Comparison of ENCODE assay signal across 17 cellular contexts in genomic region chr7:17315974-17316373, GRCh38. TPM values are rescaled to one million over a fixed set of nuclear protein-coding genes. Genes with fewer than 3 reads are reported as not detected.
DNase-seq lines count a peak whose midpoint lies in the region; ATAC-seq and TF ChIP-seq lines count a peak whose summit lies in the region.
"Had no signal": no experiment of that assay in that cellular context is flagged by ENCODE, and none has a peak within 500 bp of the region (broad histone marks: within the 10 kb centered on the region; RNA-seq: fewer than 3 reads in every experiment).

No MANE protein-coding gene starts in this region.

- no peaks in the 10 kb centered on the region for H3K36me3 ChIP-seq in SJCRH30

- H3K27me3 Mint-ChIP-seq in chondrocyte (ENCODE audit: low read depth) = no peaks in the 10 kb centered on the region
- H3K27me3 Mint-ChIP-seq: stimulated activated memory B cell treated with anti-CD40 and anti-IgM and Interleukin-4, amounts not matched to agents 10 μg/mL and 1 μg/mL and 100 μg/mL, for 72 hours had no signal

- no peak overlapping the region for H3K27ac ChIP-seq in SJCRH30
- H3K27ac ChIP-seq: right atrium auricular region, upper lobe of right lung had no signal

- no peaks in the 10 kb centered on the region for H3K27me3 ChIP-seq in SJCRH30
- H3K27me3 ChIP-seq: right atrium auricular region, upper lobe of right lung had no signal

- DNase-seq in chondrocyte (ENCODE audit: low spot score) (no peak), SJCRH30 (no peak), cardiac septum (ENCODE audit: low spot score) (no peak), NCI-H82 (lab: John Stamatoyannopoulos, UW) (no peak)
- DNase-seq: activated CD8-positive, alpha-beta T cell treated with anti-CD3 and anti-CD28 coated beads, Interleukin-2, amount 10 ng/mL, durations not matched to agents 7 days and 5 days; activated naive CD4-positive, alpha-beta T cell treated with anti-CD3 and anti-CD28 coated beads for 36 hours; foreskin melanocyte; Karpas-422; NCI-H1694; T-helper 9 cell; upper lobe of right lung had no signal

- no peak overlapping the region for H3K4me3 Mint-ChIP-seq in chondrocyte (ENCODE audit: unreplicated experiment)
- H3K4me3 Mint-ChIP-seq: activated CD8-positive, alpha-beta T cell treated with anti-CD3 and anti-CD28 coated beads, Interleukin-2, amount 10 ng/mL, durations not matched to agents 7 days and 5 days; activated naive CD4-positive, alpha-beta T cell treated with anti-CD3 and anti-CD28 coated beads for 36 hours; stimulated activated memory B cell treated with anti-CD40 and anti-IgM and Interleukin-4, amounts not matched to agents 10 μg/mL and 1 μg/mL and 100 μg/mL, for 72 hours had no signal

- H3K4me1 ChIP-seq in SJCRH30 = no peaks in the 10 kb centered on the region

- H3K27ac Mint-ChIP-seq in chondrocyte (ENCODE audit: unreplicated experiment) = peak overlapping the region; percentile 6
- H3K27ac Mint-ChIP-seq: activated CD8-positive, alpha-beta T cell treated with anti-CD3 and anti-CD28 coated beads, Interleukin-2, amount 10 ng/mL, durations not matched to agents 7 days and 5 days; activated naive CD4-positive, alpha-beta T cell treated with anti-CD3 and anti-CD28 coated beads for 36 hours; stimulated activated memory B cell treated with anti-CD40 and anti-IgM and Interleukin-4, amounts not matched to agents 10 μg/mL and 1 μg/mL and 100 μg/mL, for 72 hours had no signal

- H3K4me3 ChIP-seq in SJCRH30 = no peak overlapping the region
- H3K4me3 ChIP-seq: right atrium auricular region, upper lobe of right lung had no signal

- no peaks in the 10 kb centered on the region for H3K9me3 ChIP-seq in SJCRH30 (replicated peaks)
- H3K9me3 ChIP-seq: right atrium auricular region, upper lobe of right lung had no signal

- no peak for TF ChIP-seq CTCF in chondrocyte (IDR thresholded peaks at IDR 0.05)

- no peaks in the 10 kb centered on the region for H3K9me3 Mint-ChIP-seq in chondrocyte (ENCODE audit: low read depth)
- H3K9me3 Mint-ChIP-seq: activated naive CD4-positive, alpha-beta T cell treated with anti-CD3 and anti-CD28 coated beads for 36 hours; stimulated activated memory B cell treated with anti-CD40 and anti-IgM and Interleukin-4, amounts not matched to agents 10 μg/mL and 1 μg/mL and 100 μg/mL, for 72 hours had no signal

- H3K36me3 Mint-ChIP-seq in chondrocyte (ENCODE audit: low read depth) = peaks cover 29% of the 10 kb centered on the region

- intact Hi-C loops in cardiac septum (cut with DNase I) = no loop called here

- peaks cover 73% of the 10 kb centered on the region for H3K4me1 Mint-ChIP-seq in chondrocyte (ENCODE audit: low read depth)

- ATAC-seq in GM18498 (IDR thresholded peaks at IDR 0.05; ENCODE audit: unreplicated experiment) (peak; percentile 68), GM19395 (IDR thresholded peaks at IDR 0.05; ENCODE audit: unreplicated experiment) (peak; percentile 78), HG02938 (IDR thresholded peaks at IDR 0.05; ENCODE audit: unreplicated experiment) (peak; percentile 69), HG03469 (IDR thresholded peaks at IDR 0.05; ENCODE audit: unreplicated experiment) (no peak)
- ATAC-seq: activated CD8-positive, alpha-beta T cell treated with anti-CD3 and anti-CD28 coated beads, Interleukin-2, amount 10 ng/mL, durations not matched to agents 7 days and 5 days; stimulated activated memory B cell treated with anti-CD40 and anti-IgM and Interleukin-4, amounts not matched to agents 10 μg/mL and 1 μg/mL and 100 μg/mL, for 72 hours; upper lobe of right lung had no signal

RNA-seq across cellular contexts. Expression of gene AHR, which starts 17.5 kb away (rescaled TPM):
- total RNA-seq in chondrocyte (123 to 145 TPM (median 143 TPM) in 3 replicates), cardiac septum (44.1 TPM)
- not detected in 2 replicates for total RNA-seq in SJCRH30 (2014; rRNA removed; shearing (Covaris generic))

Comparison
In these comparisons a context has a peak if more than half of its experiments do, and no peak if none do; other contexts are left out.
1. RNA of gene AHR, which starts 17.5 kb away (total RNA-seq): 123 to 145 TPM in chondrocyte and 44.1 TPM in cardiac septum (single experiment); not detected in SJCRH30; every median in the first group is over 10 times any median in the second.